8 cellular contexts compared by ENCODE assay signal in genomic region chr5:139660916-139661814, GRCh38. TPM values are rescaled to one million over a fixed set of nuclear protein-coding genes. Genes with fewer than 3 reads are reported as not detected.
DNase-seq lines count a peak whose midpoint lies in the region; ATAC-seq lines count a peak whose summit lies in the region.

No MANE protein-coding gene starts in this region.

- peak overlapping the region in 1 of 2 donors; percentile 59 for H3K27ac Mint-ChIP-seq in T-cell

- ATAC-seq in HG02623 (IDR thresholded peaks at IDR 0.05; ENCODE audit: unreplicated experiment) (peak; percentile 21), T-cell (replicated peaks in 1 of 4) (peak; percentile 13 to 56 (median 34)), HG03565 (IDR thresholded peaks at IDR 0.05; ENCODE audit: unreplicated experiment) (no peak)

- H3K4me3 Mint-ChIP-seq in T-cell = no peak overlapping the region

- no peaks in the 10 kb centered on the region for H3K9me3 Mint-ChIP-seq in T-cell

- CTCF ChIA-PET in T-cell (lab: Charles Lee) = interaction anchor here (0.5 to 0.8 kb wide), 3 partner anchors 13 to 1151 kb away, joined by 3 to 8 read pairs (median 3); no protein-coding TSS in a partner anchor

- peaks cover 12 to 29% (median 14%) of the 10 kb centered on the region in 3 donors for H3K4me1 Mint-ChIP-seq in T-cell

- DNase-seq in ELF-1 (ENCODE audit: low read depth, low spot score) (peak; percentile 61), T-cell (peak in 4 of 34 experiments; percentile 9 to 62 (median 32)), fibroblast of peridontal ligament (ENCODE audit: extremely low read depth) (peak; percentile 89), occipital lobe (lab: John Stamatoyannopoulos, UW) (peak; percentile 88), NCI-H1105 (lab: John Stamatoyannopoulos, UW) (no peak)
- no peak for DNase-seq in stimulated activated CD4-positive, alpha-beta T cell treated with anti-CD3 and anti-CD28 coated beads, Interleukin-4, amount 100 ng/mL, for 1 hour

- H3K27me3 Mint-ChIP-seq in T-cell = peaks cover 3 to 4% of the 10 kb centered on the region in 2 donors

- no peaks in the 10 kb centered on the region for H3K36me3 Mint-ChIP-seq in T-cell

- POLR2A ChIA-PET in T-cell (lab: Charles Lee) = interaction anchor here in 1 of 2 donors (0.5 to 0.6 kb wide), 2 partner anchors 30 to 599 kb away, joined by 4 read pairs; no protein-coding TSS in a partner anchor

RNA-seq across cellular contexts. Expression of gene CXXC5, which starts 13.0 kb away (rescaled TPM):
- total RNA-seq in T-cell (1 to 10 TPM; 5.1 to 7.6 (median 6.2) TPM), occipital lobe (37.1 TPM)

Comparison
In these comparisons a context has a peak if more than half of its experiments do, and no peak if none do; other contexts are left out.
1. DNase-seq: peak in ELF-1 (single experiment), fibroblast of peridontal ligament (single experiment) and occipital lobe (single experiment); none in NCI-H1105 (single experiment) and stimulated activated CD4-positive, alpha-beta T cell treated with anti-CD3 and anti-CD28 coated beads, Interleukin-4, amount 100 ng/mL, for 1 hour (single experiment).